1 cellular context compared by ENCODE assay signal in genomic region chr1:234536756-234537155, GRCh38.
TF ChIP-seq lines count a peak whose summit lies in the region.

No MANE protein-coding gene starts in this region.

TF ChIP-seq in IMR-90, 13 proteins besides CTCF, POLR2A, EP300 and RAD21 (continued from another document):
- no peak for TF ChIP-seq CHD1 (IDR thresholded peaks at IDR 0.05; ENCODE audit: low read depth, low read length)
- TF ChIP-seq ELK1 (IDR thresholded peaks at IDR 0.05; ENCODE audit: borderline replicate concordance, low read depth, low read length): no peak
